ENCODE assay signal across 18 cellular contexts in genomic region chr16:52498640-52499039, GRCh38. TPM values are rescaled to one million over a fixed set of nuclear protein-coding genes. Genes with fewer than 3 reads are reported as not detected.
A peak's percentile ranks its signal among the peaks of the same experiment; 100 is the strongest.
DNase-seq lines count a peak whose midpoint lies in the region.
"Had no signal": no experiment of that assay in that cellular context is flagged by ENCODE, and none has a peak within 500 bp of the region (broad histone marks: within the 10 kb centered on the region; RNA-seq: fewer than 3 reads in every experiment).

No MANE protein-coding gene starts in this region.

- H3K9me3 ChIP-seq in SJCRH30 (replicated peaks) (no peaks in the 10 kb centered on the region), iPS-18a (ENCODE audit: control insufficient read depth, low read depth, low read length) (no peaks in the 10 kb centered on the region)
- H3K9me3 ChIP-seq: heart right ventricle, lower lobe of right lung, spleen, testis had no signal

- no peaks in the 10 kb centered on the region for H3K27me3 ChIP-seq in SJCRH30
- H3K27me3 ChIP-seq in iPS-18a (ENCODE audit: control insufficient read depth, insufficient read depth, low read length): no peaks in the 10 kb centered on the region
- H3K27me3 ChIP-seq: spleen, testis had no signal

- H3K27ac ChIP-seq in SJCRH30: peak overlapping the region; percentile 71
- H3K27ac ChIP-seq in iPS-18a (ENCODE audit: low read length): peak overlapping the region; percentile 17
- H3K27ac ChIP-seq: epithelial cell of prostate, heart right ventricle, lower lobe of right lung, spleen, testis had no signal

- DNase-seq in DMS 273 (lab: John Stamatoyannopoulos, UW; ENCODE audit: unreplicated experiment): peak; percentile 18
- DNase-seq in DMS 273 treated with DMSO at 0.1 percent for 48 hours (lab: John Stamatoyannopoulos, UW): no peak
- DNase-seq in SJCRH30: peak; percentile 77 to 85
- peak; percentile 67 for DNase-seq in superior temporal gyrus (ENCODE audit: extremely low spot score)
- no peak for DNase-seq in GM19240 (ENCODE audit: insufficient read length, low spot score)
- no peak for DNase-seq in activated gamma-delta T cell treated with Interleukin-2 at 50 U/mL for 16 hours
- DNase-seq in NCI-H1092 (lab: John Stamatoyannopoulos, UW): no peak
- DNase-seq: activated naive CD4-positive, alpha-beta T cell treated with Interleukin-2 at 50 U/mL for 16 hours; heart right ventricle; lower lobe of right lung; spleen; testis had no signal

- H3K4me1 ChIP-seq in SJCRH30 (peaks cover 51% of the 10 kb centered on the region), iPS-18a (ENCODE audit: control insufficient read depth, low read depth, low read length) (peaks cover 42% of the 10 kb centered on the region)
- H3K4me1 ChIP-seq: lower lobe of right lung, spleen, testis had no signal

- peak overlapping the region; percentile 50 for H3K4me3 ChIP-seq in SJCRH30
- peak overlapping the region; percentile 37 for H3K4me3 ChIP-seq in iPS-18a (ENCODE audit: low read length)
- H3K4me3 ChIP-seq: heart right ventricle, lower lobe of right lung, spleen, testis had no signal

- H3K36me3 ChIP-seq in SJCRH30: no peaks in the 10 kb centered on the region
- H3K36me3 ChIP-seq in iPS-18a (ENCODE audit: control insufficient read depth, low read depth, low read length): no peaks in the 10 kb centered on the region
- H3K36me3 ChIP-seq: heart right ventricle, lower lobe of right lung, spleen had no signal

- peak overlapping the region; percentile 9 for H3K9ac ChIP-seq in iPS-18a (ENCODE audit: low read length)

RNA-seq across cellular contexts. Expression of gene TOX3, which starts 48.3 kb away (rescaled TPM):
- 15.4 and 18.6 TPM in 2 replicates for total RNA-seq in SJCRH30 (2014; rRNA removed; shearing (Covaris generic))
- total RNA-seq: A172; activated CD8-positive, alpha-beta memory T cell treated with anti-CD3 and anti-CD28 coated beads for 36 hours; cardiac septum; heart right ventricle; osteoblast; spleen had no signal

Comparison
In these comparisons a context has a peak if more than half of its experiments do, and no peak if none do; other contexts are left out.
1. DNase-seq: peak in DMS 273 (single experiment), SJCRH30 (2 of 2) and superior temporal gyrus (single experiment); none in DMS 273 treated with DMSO at 0.1 percent for 48 hours (single experiment), GM19240 (single experiment), activated gamma-delta T cell treated with Interleukin-2 at 50 U/mL for 16 hours (single experiment) and NCI-H1092 (single experiment).